In genomic region chr2:238905224-238905623, GRCh38 we compare ENCODE assay signal across 23 cellular contexts. TPM values are rescaled to one million over a fixed set of nuclear protein-coding genes. Genes with fewer than 3 reads are reported as not detected.
"Had no signal": no experiment of that assay in that cellular context is flagged by ENCODE, and none has a peak within 500 bp of the region (broad histone marks: within the 10 kb centered on the region; RNA-seq: fewer than 3 reads in every experiment).

No MANE protein-coding gene starts in this region.

- H3K4me3 ChIP-seq: esophagus squamous epithelium, hepatocyte, lung, neural progenitor cell, pancreas, skin epidermis, tibial nerve had no signal

- DNase-seq: cerebellar nuclear complex; effector memory CD8-positive, alpha-beta T cell; esophagus squamous epithelium; foreskin melanocyte; head of caudate nucleus; kidney; left cardiac atrium; left ventricle myocardium superior; mesenchymal stem cell; midbrain; occipital lobe; stimulated activated CD4-positive, alpha-beta T cell treated with anti-CD3 and anti-CD28 coated beads, Interleukin-2, amount 100 ng/mL, for 24 hours; stimulated activated naive CD4-positive, alpha-beta T cell had no signal

- H3K27me3 ChIP-seq: esophagus squamous epithelium, hepatocyte, neural progenitor cell, pancreas, tibial nerve had no signal

- H3K4me3 Mint-ChIP-seq: dendritic cell treated with granulocyte-macrophage colony-stimulating factor and Interleukin-4, amounts not matched to agents 40 ng/mL and 50 ng/mL, for 4 days; effector memory CD8-positive, alpha-beta T cell; natural killer cell treated with Interleukin-12 subunit alpha and Interleukin-12 subunit beta and Interleukin-15 and Interleukin-18, amount 100 ng/mL, for 72 hours; neural progenitor cell had no signal

- H3K9me3 ChIP-seq: esophagus squamous epithelium, pancreas, tibial nerve had no signal

- H3K4me1 ChIP-seq: pancreas had no signal

- H3K9me3 Mint-ChIP-seq: dendritic cell treated with granulocyte-macrophage colony-stimulating factor and Interleukin-4, amounts not matched to agents 40 ng/mL and 50 ng/mL, for 4 days; effector memory CD8-positive, alpha-beta T cell; neural progenitor cell had no signal

- H3K27ac ChIP-seq: esophagus squamous epithelium, hepatocyte, neural progenitor cell, pancreas, skin epidermis, tibial nerve had no signal

- ATAC-seq: effector memory CD8-positive, alpha-beta T cell; left cardiac atrium; left ventricle myocardium superior; natural killer cell treated with Interleukin-12 subunit alpha and Interleukin-12 subunit beta and Interleukin-15 and Interleukin-18, amount 100 ng/mL, for 72 hours; pancreas; sciatic nerve had no signal

- H3K36me3 ChIP-seq: esophagus squamous epithelium, neural progenitor cell, pancreas, tibial nerve had no signal

- H3K27ac Mint-ChIP-seq: dendritic cell treated with granulocyte-macrophage colony-stimulating factor and Interleukin-4, amounts not matched to agents 40 ng/mL and 50 ng/mL, for 4 days; effector memory CD8-positive, alpha-beta T cell; natural killer cell treated with Interleukin-12 subunit alpha and Interleukin-12 subunit beta and Interleukin-15 and Interleukin-18, amount 100 ng/mL, for 72 hours; progenitor cell of endocrine pancreas had no signal

- H3K36me3 Mint-ChIP-seq: natural killer cell treated with Interleukin-12 subunit alpha and Interleukin-12 subunit beta and Interleukin-15 and Interleukin-18, amount 100 ng/mL, for 72 hours; neural progenitor cell had no signal

- H3K27me3 Mint-ChIP-seq: dendritic cell treated with granulocyte-macrophage colony-stimulating factor and Interleukin-4, amounts not matched to agents 40 ng/mL and 50 ng/mL, for 4 days; effector memory CD8-positive, alpha-beta T cell; natural killer cell treated with Interleukin-12 subunit alpha and Interleukin-12 subunit beta and Interleukin-15 and Interleukin-18, amount 100 ng/mL, for 72 hours had no signal

RNA-seq across cellular contexts. Expression of gene TWIST2, which starts 57.3 kb away (rescaled TPM):
- total RNA-seq: natural killer cell treated with Interleukin-12 subunit alpha and Interleukin-12 subunit beta and Interleukin-15 and Interleukin-18, amount 100 ng/mL, for 72 hours; progenitor cell of endocrine pancreas had no signal
